In the genomic region with DNA sequence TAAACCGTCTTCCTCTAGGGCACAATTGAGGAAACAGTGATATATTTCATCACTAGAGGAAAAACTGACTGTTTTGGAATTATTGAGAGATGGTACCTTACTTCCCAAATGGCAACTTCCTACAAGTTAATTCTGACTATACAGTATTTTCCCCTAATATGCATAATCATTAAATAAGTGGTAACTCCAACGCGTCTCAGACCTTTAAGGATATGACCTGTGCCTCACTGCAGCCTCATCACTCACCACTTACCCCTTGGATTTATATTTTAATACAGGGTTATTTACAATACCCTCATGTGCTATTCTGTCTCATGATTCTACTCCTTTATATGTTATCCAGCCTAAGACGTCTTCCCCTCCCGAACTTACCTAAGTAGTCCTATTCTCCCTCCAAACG, we compare ENCODE assay signal across 15 cellular contexts. TPM values are rescaled to one million over a fixed set of nuclear protein-coding genes. Genes with fewer than 3 reads are reported as not detected.
DNase-seq lines count a peak whose midpoint lies in the region; ATAC-seq lines count a peak whose summit lies in the region.
"Had no signal": no experiment of that assay in that cellular context is flagged by ENCODE, and none has a peak within 500 bp of the region (broad histone marks: within the 10 kb centered on the region; RNA-seq: fewer than 3 reads in every experiment).

No MANE protein-coding gene starts in this region.

- DNase-seq in T-helper 2 cell treated with Interferon-gamma antibody and Interleukin-4, amounts not matched to agents 5 μg/mL and 100 μg/mL, for 36 hours (ENCODE audit: low spot score): no peak
- DNase-seq in T-helper 2 cell (no peak), CD1c-positive myeloid dendritic cell (ENCODE audit: extremely low spot score) (peak; percentile 50), nucleus accumbens (lab: John Stamatoyannopoulos, UW) (no peak), cortex of kidney (lab: John Stamatoyannopoulos, UW) (no peak)
- DNase-seq in stimulated activated naive B cell treated with anti-CD40 and anti-IgM and Interleukin-4, amounts not matched to agents 10 μg/mL and 1 μg/mL and 100 μg/mL, for 72 hours: no peak
- DNase-seq: 8988T; AML-193; Calu3; CD4-positive, alpha-beta T cell; DMS 273 treated with DMSO at 0.1 percent for 48 hours; DMS79; GOT3; H9 had no signal

- no peaks in the 10 kb centered on the region for H3K27me3 Mint-ChIP-seq in T-helper 2 cell treated with Interferon-gamma antibody and Interleukin-4, amounts not matched to agents 5 μg/mL and 100 μg/mL, for 36 hours (ENCODE audit: low read depth)
- no peaks in the 10 kb centered on the region for H3K27me3 Mint-ChIP-seq in activated T-helper 17 cell treated with anti-CD3 and anti-CD28 coated beads, Interleukin-2, amount 50 U/mL, for 72 hours
- H3K27me3 Mint-ChIP-seq in stimulated activated naive B cell treated with anti-CD40 and anti-IgM and Interleukin-4, amounts not matched to agents 10 μg/mL and 1 μg/mL and 100 μg/mL, for 72 hours: no peaks in the 10 kb centered on the region
- H3K27me3 Mint-ChIP-seq: CD4-positive, alpha-beta T cell had no signal

- peaks cover 14% of the 10 kb centered on the region for H3K4me1 Mint-ChIP-seq in T-helper 2 cell treated with Interferon-gamma antibody and Interleukin-4, amounts not matched to agents 5 μg/mL and 100 μg/mL, for 36 hours (ENCODE audit: low read depth)
- H3K4me1 Mint-ChIP-seq in activated T-helper 17 cell treated with anti-CD3 and anti-CD28 coated beads, Interleukin-2, amount 50 U/mL, for 72 hours: peaks cover 19% of the 10 kb centered on the region
- peaks cover 19 to 57% of the 10 kb centered on the region in 2 donors for H3K4me1 Mint-ChIP-seq in stimulated activated naive B cell treated with anti-CD40 and anti-IgM and Interleukin-4, amounts not matched to agents 10 μg/mL and 1 μg/mL and 100 μg/mL, for 72 hours
- H3K4me1 Mint-ChIP-seq: H9 had no signal

- ATAC-seq in activated T-helper 17 cell treated with anti-CD3 and anti-CD28 coated beads, Interleukin-2, amount 50 U/mL, for 72 hours (replicated peaks): no peak
- ATAC-seq in stimulated activated naive B cell treated with anti-CD40 and anti-IgM and Interleukin-4, amounts not matched to agents 10 μg/mL and 1 μg/mL and 100 μg/mL, for 72 hours (replicated peaks): peak; percentile 42 to 64

- no peak overlapping the region for H3K4me3 Mint-ChIP-seq in T-helper 2 cell treated with Interferon-gamma antibody and Interleukin-4, amounts not matched to agents 5 μg/mL and 100 μg/mL, for 36 hours
- no peak overlapping the region for H3K4me3 Mint-ChIP-seq in activated T-helper 17 cell treated with anti-CD3 and anti-CD28 coated beads, Interleukin-2, amount 50 U/mL, for 72 hours
- no peak overlapping the region for H3K4me3 Mint-ChIP-seq in stimulated activated naive B cell treated with anti-CD40 and anti-IgM and Interleukin-4, amounts not matched to agents 10 μg/mL and 1 μg/mL and 100 μg/mL, for 72 hours
- H3K4me3 Mint-ChIP-seq: CD4-positive, alpha-beta T cell; H9 had no signal

- no peaks in the 10 kb centered on the region for H3K9me3 Mint-ChIP-seq in T-helper 2 cell treated with Interferon-gamma antibody and Interleukin-4, amounts not matched to agents 5 μg/mL and 100 μg/mL, for 36 hours
- H3K9me3 Mint-ChIP-seq in activated T-helper 17 cell treated with anti-CD3 and anti-CD28 coated beads, Interleukin-2, amount 50 U/mL, for 72 hours: no peaks in the 10 kb centered on the region
- peaks cover 0 to 1% of the 10 kb centered on the region in 2 donors for H3K9me3 Mint-ChIP-seq in stimulated activated naive B cell treated with anti-CD40 and anti-IgM and Interleukin-4, amounts not matched to agents 10 μg/mL and 1 μg/mL and 100 μg/mL, for 72 hours
- H3K9me3 Mint-ChIP-seq: CD4-positive, alpha-beta T cell; H9 had no signal

- H3K36me3 Mint-ChIP-seq in T-helper 2 cell treated with Interferon-gamma antibody and Interleukin-4, amounts not matched to agents 5 μg/mL and 100 μg/mL, for 36 hours (ENCODE audit: low read depth): peaks cover 20% of the 10 kb centered on the region
- H3K36me3 Mint-ChIP-seq in activated T-helper 17 cell treated with anti-CD3 and anti-CD28 coated beads, Interleukin-2, amount 50 U/mL, for 72 hours (ENCODE audit: low read depth): peaks cover 58% of the 10 kb centered on the region
- peaks cover 14 to 32% of the 10 kb centered on the region in 2 donors for H3K36me3 Mint-ChIP-seq in stimulated activated naive B cell treated with anti-CD40 and anti-IgM and Interleukin-4, amounts not matched to agents 10 μg/mL and 1 μg/mL and 100 μg/mL, for 72 hours

- H3K27ac Mint-ChIP-seq in T-helper 2 cell treated with Interferon-gamma antibody and Interleukin-4, amounts not matched to agents 5 μg/mL and 100 μg/mL, for 36 hours: peak overlapping the region; percentile 13
- H3K27ac Mint-ChIP-seq in activated T-helper 17 cell treated with anti-CD3 and anti-CD28 coated beads, Interleukin-2, amount 50 U/mL, for 72 hours: peak overlapping the region; percentile 5
- H3K27ac Mint-ChIP-seq in stimulated activated naive B cell treated with anti-CD40 and anti-IgM and Interleukin-4, amounts not matched to agents 10 μg/mL and 1 μg/mL and 100 μg/mL, for 72 hours: no peak overlapping the region
- H3K27ac Mint-ChIP-seq: CD4-positive, alpha-beta T cell; H9 had no signal

RNA-seq across cellular contexts. Expression of a gene that starts 13.3 kb away (rescaled TPM):
- total RNA-seq in activated T-helper 17 cell treated with anti-CD3 and anti-CD28 coated beads, Interleukin-2, amount 50 U/mL, for 72 hours: 10 to 100 TPM; 30.9 to 31.2 TPM
